Comparison of ENCODE assay signal across 8 cellular contexts in the genomic region with DNA sequence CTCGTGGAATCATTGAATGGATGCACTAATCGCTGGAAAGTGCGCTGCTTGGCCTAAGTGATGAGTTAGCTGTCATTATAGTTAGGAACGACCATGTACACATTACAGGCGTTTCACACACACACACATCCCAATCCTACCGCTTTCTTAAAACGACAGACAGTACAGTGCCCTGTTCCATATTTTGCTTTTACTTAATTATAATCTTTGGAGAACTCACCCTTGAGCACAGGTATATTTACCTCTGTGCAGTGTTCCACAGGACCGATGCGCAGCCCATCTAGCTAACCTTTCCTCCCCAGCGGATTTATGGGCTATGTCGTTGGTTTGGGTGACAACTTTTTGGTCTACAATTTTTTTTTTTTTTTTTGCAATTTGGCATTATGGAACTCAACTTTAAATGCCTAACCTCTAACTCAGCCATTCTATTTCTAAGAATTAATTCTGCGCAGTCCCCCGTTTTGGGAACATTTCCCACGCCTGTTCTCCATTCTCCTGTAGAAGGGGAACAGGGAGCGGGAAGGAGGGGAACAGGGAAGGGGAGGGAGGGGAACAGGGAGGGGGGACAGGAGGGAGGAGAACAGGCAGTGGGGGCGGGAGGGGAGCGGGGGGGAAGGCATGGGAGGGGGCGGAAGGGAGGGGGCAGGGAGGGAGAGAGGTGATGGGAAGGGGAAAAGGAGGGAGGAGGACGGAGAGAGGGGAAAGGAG. TPM values are rescaled to one million over a fixed set of nuclear protein-coding genes. Genes with fewer than 3 reads are reported as not detected.
DNase-seq lines count a peak whose midpoint lies in the region; ATAC-seq and TF ChIP-seq lines count a peak whose summit lies in the region.

No MANE protein-coding gene starts in this region.

- H3K36me3 ChIP-seq in GM23248 (ENCODE audit: low read depth) (no peaks in the 10 kb centered on the region), brain microvascular endothelial cell (replicated peaks) (peaks cover 2% of the 10 kb centered on the region), H7 (replicated peaks; ENCODE audit: control insufficient read depth, insufficient read depth, low read length) (peaks cover 4% of the 10 kb centered on the region)

- peak overlapping the region; percentile 64 for H3K4me3 Mint-ChIP-seq in nephron progenitor cell

- H3K4me1 ChIP-seq in GM23248 (ENCODE audit: insufficient read depth), result 0 out of 2 replicates have a peak, but pooled peaks cover 4% of the 10 kb centered on the region

- no peak for ATAC-seq in HG03457 (IDR thresholded peaks at IDR 0.05; ENCODE audit: unreplicated experiment)

- no peaks in the 10 kb centered on the region; the same call in 1 of the 2 replicates for H3F3A ChIP-seq in GM23248 (ENCODE audit: insufficient read depth)

- H3K9me3 ChIP-seq in AG04450 (ENCODE audit: control insufficient read depth, insufficient read depth, low read length), result no peaks in the 10 kb centered on the region; the same call in 1 of the 2 replicates
- H3K9me3 ChIP-seq in GM23248 (ENCODE audit: low read depth), result no peaks in the 10 kb centered on the region

- CTCF ChIA-PET in AG04450 (lab: Charles Lee), result interaction anchor here (0.7 kb wide), 1 partner anchor 153 kb away, joined by 3 read pairs; no protein-coding TSS in a partner anchor

- H3K9ac ChIP-seq in GM23248, result no peak overlapping the region

- WGBS in GM23248 (ENCODE audit: low coverage in 1 of 2, low lambda C conversion rate in 2 of 2, missing lambda C conversion rate in 2 of 2), 2 experiments, result 37 to 42% methylated on average over 15 to 19 of the region's 19 CpGs

- TF ChIP-seq CTCF in AG04450 (IDR thresholded peaks at IDR 0.05; ENCODE audit: low read depth, low read length) (no peak), brain microvascular endothelial cell (IDR thresholded peaks at IDR 0.05; ENCODE audit: low read depth, low read length, missing control alignments) (no peak), nephron progenitor cell (IDR thresholded peaks at IDR 0.05) (no peak)

- peak overlapping the region; percentile 27 for H3K4me2 ChIP-seq in GM23248 (ENCODE audit: unreplicated experiment)

- peaks cover 30% of the 10 kb centered on the region for H3K4me1 Mint-ChIP-seq in nephron progenitor cell

- no peak overlapping the region for H3K27ac Mint-ChIP-seq in nephron progenitor cell

- H3K27me3 ChIP-seq in AG04450 (ENCODE audit: control insufficient read depth, insufficient read depth, low read length), result peaks cover 6% of the 10 kb centered on the region
- H3K27me3 ChIP-seq in GM23248 (replicated peaks; ENCODE audit: insufficient read depth), result no peaks in the 10 kb centered on the region
- no peaks in the 10 kb centered on the region for H3K27me3 ChIP-seq in brain microvascular endothelial cell (replicated peaks)
- H3K27me3 ChIP-seq in H7 (ENCODE audit: control insufficient read depth, insufficient read depth, low read length), result no peaks in the 10 kb centered on the region

- H3K79me2 ChIP-seq in GM23248 (ENCODE audit: insufficient read depth), result peaks cover 29% of the 10 kb centered on the region

- no peaks in the 10 kb centered on the region for H4K20me1 ChIP-seq in GM23248 (ENCODE audit: insufficient read depth)

- peaks cover 7% of the 10 kb centered on the region for H3K36me3 Mint-ChIP-seq in nephron progenitor cell (ENCODE audit: low read depth)

- H3K27me3 Mint-ChIP-seq in nephron progenitor cell (ENCODE audit: low read depth, poor library complexity), result peaks cover 18% of the 10 kb centered on the region

- POLR2A ChIA-PET in AG04450 (lab: Yijun Ruan, JAX), result no interaction called here

- DNase-seq in AG04450 (ENCODE audit: low read depth, low spot score), result no peak
- DNase-seq in GM23248, result peak; percentile 62
- DNase-seq in brain microvascular endothelial cell, result no peak
- no peak for DNase-seq in nephron progenitor cell
- no peak for DNase-seq in H7
- no peak for DNase-seq in NCI-H1048 (lab: John Stamatoyannopoulos, UW)
- no peak for DNase-seq in NOMO-1 (lab: John Stamatoyannopoulos, UW; ENCODE audit: unreplicated experiment in 2 of 2)

- no peaks in the 10 kb centered on the region for H3K9me3 Mint-ChIP-seq in nephron progenitor cell

- H3K4me3 ChIP-seq in AG04450 (ENCODE audit: low read depth, low read length) (peak overlapping the region; percentile 25), GM23248 (no peak overlapping the region), brain microvascular endothelial cell (ENCODE audit: low read depth, low read length) (peak overlapping the region; percentile 31), H7 (ENCODE audit: insufficient read depth, low read depth, low read length) (no peak overlapping the region)

- H2AFZ ChIP-seq in GM23248, result no peak overlapping the region

- H3K9me2 ChIP-seq in GM23248 (ENCODE audit: insufficient read depth), result no peaks in the 10 kb centered on the region

- in situ Hi-C loops in GM23248 (cut with MboI) (no loop called here), brain microvascular endothelial cell (cut with HindIII; ENCODE audit: low pct_ligation_motif_present, low sequenced_read_pairs) (no loop called here)

- H3K27ac ChIP-seq in AG04450 (ENCODE audit: low read depth, low read length), result no peak overlapping the region
- H3K27ac ChIP-seq in GM23248, result no peak overlapping the region
- H3K27ac ChIP-seq in brain microvascular endothelial cell, result no peak overlapping the region

RNA-seq across cellular contexts. Expression of a gene that starts 0.7 kb away (rescaled TPM):
- 4.6 and 6.6 TPM in 2 replicates for polyA plus RNA-seq in AG04450 (2011; rRNA removed)
- 4.0 and 4.5 TPM in 2 replicates for polyA minus RNA-seq in AG04450 (2011; rRNA and poly(A)+ RNA removed)
- 6.9 and 7.1 TPM in 2 replicates for total RNA-seq in GM23248 (2014; rRNA removed; shearing (Covaris generic))
- 4.0 TPM in 2 replicates for polyA plus RNA-seq in GM23248 (2016; fragmentation: Nextera tagmentation; extraction: Ambion mirVana)
- total RNA-seq in H7 (2014; rRNA removed; shearing (Covaris generic)), result 15.7 and 18.8 TPM in 2 replicates

RNA-seq across cellular contexts. Expression of a gene that starts 35.3 kb away (rescaled TPM):
- polyA plus RNA-seq in AG04450 (2011; rRNA removed), result 11.4 and 13.7 TPM in 2 replicates
- 10.5 and 15.2 TPM in 2 replicates for polyA minus RNA-seq in AG04450 (2011; rRNA and poly(A)+ RNA removed)
- total RNA-seq in GM23248 (2014; rRNA removed; shearing (Covaris generic)), result 13.9 and 18.9 TPM in 2 replicates
- polyA plus RNA-seq in GM23248 (2016; fragmentation: Nextera tagmentation; extraction: Ambion mirVana), result 13.0 and 14.0 TPM in 2 replicates
- total RNA-seq in H7 (2014; rRNA removed; shearing (Covaris generic)), result 31.1 and 36.7 TPM in 2 replicates

RNA-seq across cellular contexts. Expression of a gene that starts 56.0 kb away (rescaled TPM):
- 5.4 and 7.3 TPM in 2 replicates for polyA plus RNA-seq in AG04450 (2011; rRNA removed)
- polyA minus RNA-seq in AG04450 (2011; rRNA and poly(A)+ RNA removed), result 12.8 and 13.9 TPM in 2 replicates
- 8.6 and 9.6 TPM in 2 replicates for total RNA-seq in GM23248 (2014; rRNA removed; shearing (Covaris generic))
- polyA plus RNA-seq in GM23248 (2016; fragmentation: Nextera tagmentation; extraction: Ambion mirVana), result 9.3 and 9.4 TPM in 2 replicates
- 7.4 and 9.9 TPM in 2 replicates for total RNA-seq in H7 (2014; rRNA removed; shearing (Covaris generic))

Comparison
In these comparisons a context has a peak if more than half of its experiments do, and no peak if none do; other contexts are left out.
1. H3K4me3 ChIP-seq: peak in AG04450 (single experiment) and brain microvascular endothelial cell (single experiment); none in GM23248 (single experiment) and H7 (single experiment).